ENCODE assay signal across 20 cellular contexts in the genomic region with DNA sequence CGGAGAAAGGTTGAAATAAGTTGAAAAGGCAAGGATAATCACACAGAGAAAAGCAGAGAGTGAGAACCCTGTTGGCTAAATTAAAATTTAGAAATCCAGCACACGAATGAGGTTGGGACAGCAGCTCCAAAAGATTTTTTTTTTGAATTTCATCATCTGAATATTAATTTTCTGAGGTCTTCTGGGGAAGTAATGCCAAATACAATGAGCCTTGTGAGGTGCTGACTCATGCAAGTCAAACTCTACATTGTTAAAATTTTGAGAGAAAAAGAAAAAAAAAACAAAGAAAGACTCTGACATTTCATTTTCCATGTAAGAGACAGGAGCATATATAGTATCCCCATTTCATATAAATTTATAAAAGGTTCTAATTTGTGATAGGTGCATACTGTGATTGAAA.
"Had no signal": no experiment of that assay in that cellular context is flagged by ENCODE, and none has a peak within 500 bp of the region (broad histone marks: within the 10 kb centered on the region; RNA-seq: fewer than 3 reads in every experiment).

No MANE protein-coding gene starts in this region.

- H3K4me1 ChIP-seq: left ventricle myocardium inferior, pancreas had no signal

- H3K27ac ChIP-seq: brain microvascular endothelial cell, dorsolateral prefrontal cortex, esophagus muscularis mucosa, left ventricle myocardium inferior, neutrophil had no signal

- H3K4me3 ChIP-seq: dorsolateral prefrontal cortex, esophagus muscularis mucosa, left ventricle myocardium inferior, pancreas had no signal

- DNase-seq: activated CD4-positive, alpha-beta T cell treated with anti-CD3 and anti-CD28 coated beads for 1 hour; activated CD4-positive, alpha-beta T cell treated with anti-CD3 and anti-CD28 coated beads, Interleukin-2, amount 50 U/mL, for 1 hour; activated gamma-delta T cell treated with Interleukin-2 at 50 U/mL for 16 hours; activated T-cell treated with anti-CD3 and anti-CD28 coated beads, Interleukin-2, amount 50 U/mL, for 1 hour; aorta; brain microvascular endothelial cell; dorsolateral prefrontal cortex; effector memory CD8-positive, alpha-beta T cell; foreskin keratinocyte; glutamatergic neuron; hippocampal formation; left ventricle myocardium inferior; naive thymus-derived CD8-positive, alpha-beta T cell; pancreas; right cardiac atrium; stimulated activated CD4-positive, alpha-beta T cell treated with anti-CD3 and anti-CD28 coated beads, Interleukin-12 subunit alpha, Interleukin-12 subunit beta, amount 100 ng/mL, for 4 hours; stimulated activated CD4-positive, alpha-beta T cell treated with anti-CD3 and anti-CD28 coated beads, Interleukin-4, amount 100 ng/mL, for 4 hours; stimulated activated naive CD8-positive, alpha-beta T cell treated with anti-CD3 and anti-CD28 coated beads, Interleukin-15, Interleukin-2, amounts not matched to agents 100 U/mL and 50 U/mL, for 24 hours had no signal

- ATAC-seq: effector memory CD8-positive, alpha-beta T cell; foreskin keratinocyte; naive thymus-derived CD8-positive, alpha-beta T cell; pancreas; right cardiac atrium; stimulated activated naive CD8-positive, alpha-beta T cell treated with anti-CD3 and anti-CD28 coated beads, Interleukin-15, Interleukin-2, amounts not matched to agents 100 U/mL and 50 U/mL, for 24 hours had no signal

- H3K27me3 ChIP-seq: brain microvascular endothelial cell, dorsolateral prefrontal cortex, esophagus muscularis mucosa, foreskin keratinocyte, neutrophil, pancreas had no signal

- H3K36me3 ChIP-seq: brain microvascular endothelial cell, esophagus muscularis mucosa, left ventricle myocardium inferior, neutrophil, pancreas had no signal

- H3K9me3 ChIP-seq: esophagus muscularis mucosa, left ventricle myocardium inferior, neutrophil, pancreas had no signal
